ENCODE assay signal across 1 cellular context in genomic region chr19:50427997-50428425, GRCh38.
TF ChIP-seq lines count a peak whose summit lies in the region.

No MANE protein-coding gene starts in this region.

TF ChIP-seq in H1, 55 proteins besides CTCF, POLR2A, EP300 and RAD21:
- peak; percentile 43; the same call in 1 of the 2 replicates for TF ChIP-seq TAF1 (IDR thresholded peaks at IDR 0.05; ENCODE audit: low read depth, low read length)
- TF ChIP-seq KDM1A (IDR thresholded peaks at IDR 0.05; ENCODE audit: borderline replicate concordance, low read length): no peak
- 0 out of 2 replicates have a peak, but pooled peaks have one; percentile 10 for TF ChIP-seq CREB1 (IDR thresholded peaks at IDR 0.05)
- no peak for TF ChIP-seq SIRT6 (IDR thresholded peaks at IDR 0.05; ENCODE audit: low read length)
- TF ChIP-seq HDAC6 (IDR thresholded peaks at IDR 0.05; ENCODE audit: low read depth, low read length): no peak
- TF ChIP-seq, protein P1, sequence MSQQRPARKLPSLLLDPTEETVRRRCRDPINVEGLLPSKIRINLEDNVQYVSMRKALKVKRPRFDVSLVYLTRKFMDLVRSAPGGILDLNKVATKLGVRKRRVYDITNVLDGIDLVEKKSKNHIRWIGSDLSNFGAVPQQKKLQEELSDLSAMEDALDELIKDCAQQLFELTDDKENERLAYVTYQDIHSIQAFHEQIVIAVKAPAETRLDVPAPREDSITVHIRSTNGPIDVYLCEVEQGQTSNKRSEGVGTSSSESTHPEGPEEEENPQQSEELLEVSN (IDR thresholded peaks at IDR 0.05): peak; percentile 58
- TF ChIP-seq POLR2AphosphoS5 (IDR thresholded peaks at IDR 0.05; ENCODE audit: low read depth, low read length): 0 out of 2 replicates have a peak, but pooled peaks have one; percentile 27
- no peak for TF ChIP-seq NRF1 (IDR thresholded peaks at IDR 0.05; ENCODE audit: low read depth, low read length)
- peak; percentile 53 for TF ChIP-seq MAX (IDR thresholded peaks at IDR 0.05)
- TF ChIP-seq RBBP5 (IDR thresholded peaks at IDR 0.05; ENCODE audit: borderline replicate concordance, low read depth, low read length): peak; percentile 67
- TF ChIP-seq ASH2L (IDR thresholded peaks at IDR 0.05; ENCODE audit: low read length): peak; percentile 67
- TF ChIP-seq KDM4A (IDR thresholded peaks at IDR 0.05; ENCODE audit: low read depth, low read length, severe bottlenecking): peak; percentile 32
